In the genomic region with DNA sequence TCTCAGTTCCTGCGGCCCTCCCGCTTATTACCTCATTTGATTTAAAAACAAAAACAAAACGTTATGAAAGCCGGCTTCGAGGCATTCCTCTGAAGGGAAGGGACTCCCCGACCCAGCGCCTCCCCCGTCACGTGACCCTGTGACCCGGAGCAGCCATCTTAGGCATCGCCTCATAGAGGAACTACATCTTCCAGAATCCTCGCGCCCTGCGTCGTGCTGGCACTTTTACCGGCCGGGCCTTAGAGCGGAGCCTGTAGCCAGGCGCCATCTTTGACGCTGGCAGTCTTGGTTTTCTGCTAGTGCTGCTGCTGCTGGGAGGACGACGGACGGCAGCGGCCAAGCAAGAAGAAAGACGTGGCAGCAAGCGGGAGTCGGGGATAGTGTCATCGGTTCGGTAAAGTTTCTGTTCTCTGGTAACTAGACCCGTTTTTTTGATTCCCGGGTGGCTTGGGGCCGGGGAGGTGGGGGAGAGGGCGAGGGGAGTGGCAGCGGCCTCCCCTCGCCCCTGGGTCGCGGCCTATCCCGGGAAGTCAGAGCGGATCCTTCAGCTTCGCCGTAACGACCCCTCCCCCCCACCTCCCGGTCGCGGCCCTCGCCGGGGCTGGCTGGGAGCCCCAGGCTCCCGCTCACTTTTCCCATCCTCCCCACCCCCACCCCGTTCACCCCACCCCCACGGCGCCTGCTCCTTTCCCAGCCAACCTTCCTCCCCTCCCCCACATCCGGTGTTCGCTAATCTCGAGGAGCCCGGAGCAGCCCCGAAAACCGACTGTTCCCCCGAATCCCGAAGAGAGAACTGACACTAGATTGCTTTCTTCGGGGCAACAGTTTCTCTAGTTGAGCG, we compare ENCODE assay signal across 1 cellular context.
A peak's percentile ranks its signal among the peaks of the same experiment; 100 is the strongest.
TF ChIP-seq lines count a peak whose summit lies in the region.

A gene with protein sequence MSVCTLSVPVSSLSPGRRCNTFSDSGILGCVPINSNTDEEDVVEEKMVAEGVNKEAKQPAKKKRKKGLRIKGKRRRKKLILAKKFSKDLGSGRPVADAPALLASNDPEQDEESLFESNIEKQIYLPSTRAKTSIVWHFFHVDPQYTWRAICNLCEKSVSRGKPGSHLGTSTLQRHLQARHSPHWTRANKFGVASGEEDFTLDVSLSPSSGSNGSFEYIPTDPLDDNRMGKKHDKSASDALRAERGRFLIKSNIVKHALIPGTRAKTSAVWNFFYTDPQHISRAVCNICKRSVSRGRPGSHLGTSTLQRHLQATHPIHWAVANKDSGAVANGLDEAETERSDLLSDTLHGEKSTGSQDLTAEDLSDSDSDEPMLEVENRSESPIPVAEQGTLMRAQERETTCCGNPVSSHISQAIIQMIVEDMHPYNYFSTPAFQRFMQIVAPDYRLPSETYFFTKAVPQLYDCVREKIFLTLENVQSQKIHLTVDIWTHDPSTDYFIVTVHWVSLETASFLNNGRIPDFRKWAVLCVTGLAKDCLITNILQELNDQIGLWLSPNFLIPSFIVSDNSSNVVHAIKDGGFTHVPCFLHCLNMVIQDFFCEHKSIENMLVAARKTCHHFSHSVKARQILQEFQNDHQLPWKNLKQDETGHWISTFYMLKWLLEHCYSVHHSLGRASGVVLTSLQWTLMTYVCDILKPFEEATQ (N-terminal part only) (plus strand): TSS at position 242 of the 841 bp plus-strand sequence. CDS start 1,900 bp downstream, outside the sequence.
Gene ZC3H11A, plus strand, starts transcription at position 242 of the 841 bp plus-strand sequence. CDS start 21,448 bp downstream, outside the sequence.

TF ChIP-seq in K562, 482 proteins besides CTCF, POLR2A, EP300 and RAD21 (continued from another document and continues in another):
- peak; percentile 75 to 86 for TF ChIP-seq AFF1 (IDR thresholded peaks at IDR 0.05; ENCODE audit: low read depth in 1 of 2, partially characterized antibody in 2 of 2)
- TF ChIP-seq ZZZ3 (IDR thresholded peaks at IDR 0.05): no peak
- peak; percentile 98 for TF ChIP-seq PCBP1 (IDR thresholded peaks at IDR 0.05; ENCODE audit: low read depth, low read length, poor library complexity, severe bottlenecking)
- TF ChIP-seq, protein P1, sequence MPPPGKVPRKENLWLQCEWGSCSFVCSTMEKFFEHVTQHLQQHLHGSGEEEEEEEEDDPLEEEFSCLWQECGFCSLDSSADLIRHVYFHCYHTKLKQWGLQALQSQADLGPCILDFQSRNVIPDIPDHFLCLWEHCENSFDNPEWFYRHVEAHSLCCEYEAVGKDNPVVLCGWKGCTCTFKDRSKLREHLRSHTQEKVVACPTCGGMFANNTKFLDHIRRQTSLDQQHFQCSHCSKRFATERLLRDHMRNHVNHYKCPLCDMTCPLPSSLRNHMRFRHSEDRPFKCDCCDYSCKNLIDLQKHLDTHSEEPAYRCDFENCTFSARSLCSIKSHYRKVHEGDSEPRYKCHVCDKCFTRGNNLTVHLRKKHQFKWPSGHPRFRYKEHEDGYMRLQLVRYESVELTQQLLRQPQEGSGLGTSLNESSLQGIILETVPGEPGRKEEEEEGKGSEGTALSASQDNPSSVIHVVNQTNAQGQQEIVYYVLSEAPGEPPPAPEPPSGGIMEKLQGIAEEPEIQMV (tag; conservative IDR thresholded peaks at IDR 0.05; ENCODE audit: low read depth): no peak
- TF ChIP-seq, protein P2, sequence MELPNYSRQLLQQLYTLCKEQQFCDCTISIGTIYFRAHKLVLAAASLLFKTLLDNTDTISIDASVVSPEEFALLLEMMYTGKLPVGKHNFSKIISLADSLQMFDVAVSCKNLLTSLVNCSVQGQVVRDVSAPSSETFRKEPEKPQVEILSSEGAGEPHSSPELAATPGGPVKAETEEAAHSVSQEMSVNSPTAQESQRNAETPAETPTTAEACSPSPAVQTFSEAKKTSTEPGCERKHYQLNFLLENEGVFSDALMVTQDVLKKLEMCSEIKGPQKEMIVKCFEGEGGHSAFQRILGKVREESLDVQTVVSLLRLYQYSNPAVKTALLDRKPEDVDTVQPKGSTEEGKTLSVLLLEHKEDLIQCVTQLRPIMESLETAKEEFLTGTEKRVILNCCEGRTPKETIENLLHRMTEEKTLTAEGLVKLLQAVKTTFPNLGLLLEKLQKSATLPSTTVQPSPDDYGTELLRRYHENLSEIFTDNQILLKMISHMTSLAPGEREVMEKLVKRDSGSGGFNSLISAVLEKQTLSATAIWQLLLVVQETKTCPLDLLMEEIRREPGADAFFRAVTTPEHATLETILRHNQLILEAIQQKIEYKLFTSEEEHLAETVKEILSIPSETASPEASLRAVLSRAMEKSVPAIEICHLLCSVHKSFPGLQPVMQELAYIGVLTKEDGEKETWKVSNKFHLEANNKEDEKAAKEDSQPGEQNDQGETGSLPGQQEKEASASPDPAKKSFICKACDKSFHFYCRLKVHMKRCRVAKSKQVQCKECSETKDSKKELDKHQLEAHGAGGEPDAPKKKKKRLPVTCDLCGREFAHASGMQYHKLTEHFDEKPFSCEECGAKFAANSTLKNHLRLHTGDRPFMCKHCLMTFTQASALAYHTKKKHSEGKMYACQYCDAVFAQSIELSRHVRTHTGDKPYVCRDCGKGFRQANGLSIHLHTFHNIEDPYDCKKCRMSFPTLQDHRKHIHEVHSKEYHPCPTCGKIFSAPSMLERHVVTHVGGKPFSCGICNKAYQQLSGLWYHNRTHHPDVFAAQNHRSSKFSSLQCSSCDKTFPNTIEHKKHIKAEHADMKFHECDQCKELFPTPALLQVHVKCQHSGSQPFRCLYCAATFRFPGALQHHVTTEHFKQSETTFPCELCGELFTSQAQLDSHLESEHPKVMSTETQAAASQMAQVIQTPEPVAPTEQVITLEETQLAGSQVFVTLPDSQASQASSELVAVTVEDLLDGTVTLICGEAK (IDR thresholded peaks at IDR 0.05): peak; percentile 55; the same call in 1 of the 2 replicates
- TF ChIP-seq, protein P2 (CRISPR knock-in tag; IDR thresholded peaks at IDR 0.05): no peak
- TF ChIP-seq NFATC3 (IDR thresholded peaks at IDR 0.05): no peak
- TF ChIP-seq CTCFL (IDR thresholded peaks at IDR 0.05; ENCODE audit: borderline replicate concordance, insufficient read depth, low read depth, low read length, poor library complexity, severe bottlenecking): no peak
- TF ChIP-seq, protein P3, sequence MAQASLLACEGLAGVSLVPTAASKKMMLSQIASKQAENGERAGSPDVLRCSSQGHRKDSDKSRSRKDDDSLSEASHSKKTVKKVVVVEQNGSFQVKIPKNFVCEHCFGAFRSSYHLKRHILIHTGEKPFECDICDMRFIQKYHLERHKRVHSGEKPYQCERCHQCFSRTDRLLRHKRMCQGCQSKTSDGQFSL (CRISPR knock-in tag; IDR thresholded peaks at IDR 0.05): 0 out of 2 replicates have a peak, but pooled peaks have one; percentile 16
- TF ChIP-seq, protein P3 (tag; IDR thresholded peaks at IDR 0.05): peak in 1 of 2 experiments; percentile 80; a peak in 2 of 4 replicates
- TF ChIP-seq KAT7 (CRISPR knock-in tag; IDR thresholded peaks at IDR 0.05; ENCODE audit: borderline replicate concordance): peak; percentile 33; the same call in 1 of the 2 replicates
- TF ChIP-seq ZBTB26 (CRISPR knock-in tag; IDR thresholded peaks at IDR 0.05): no peak
- TF ChIP-seq HMGN3 (IDR thresholded peaks at IDR 0.05; ENCODE audit: borderline replicate concordance, extremely low read depth, insufficient read length, low read depth, low read length): no peak
- TF ChIP-seq SRF (CRISPR knock-in tag; IDR thresholded peaks at IDR 0.05): peak in 1 of 2 experiments; percentile 84; a peak in 2 of 4 replicates
